1 cellular context compared by ENCODE assay signal in genomic region chr18:12008842-12009580, GRCh38.
TF ChIP-seq lines count a peak whose summit lies in the region.

No MANE protein-coding gene starts in this region.

TF ChIP-seq in liver, 16 proteins besides CTCF, POLR2A, EP300 and RAD21 (continued from another document):
- TF ChIP-seq, protein P1, sequence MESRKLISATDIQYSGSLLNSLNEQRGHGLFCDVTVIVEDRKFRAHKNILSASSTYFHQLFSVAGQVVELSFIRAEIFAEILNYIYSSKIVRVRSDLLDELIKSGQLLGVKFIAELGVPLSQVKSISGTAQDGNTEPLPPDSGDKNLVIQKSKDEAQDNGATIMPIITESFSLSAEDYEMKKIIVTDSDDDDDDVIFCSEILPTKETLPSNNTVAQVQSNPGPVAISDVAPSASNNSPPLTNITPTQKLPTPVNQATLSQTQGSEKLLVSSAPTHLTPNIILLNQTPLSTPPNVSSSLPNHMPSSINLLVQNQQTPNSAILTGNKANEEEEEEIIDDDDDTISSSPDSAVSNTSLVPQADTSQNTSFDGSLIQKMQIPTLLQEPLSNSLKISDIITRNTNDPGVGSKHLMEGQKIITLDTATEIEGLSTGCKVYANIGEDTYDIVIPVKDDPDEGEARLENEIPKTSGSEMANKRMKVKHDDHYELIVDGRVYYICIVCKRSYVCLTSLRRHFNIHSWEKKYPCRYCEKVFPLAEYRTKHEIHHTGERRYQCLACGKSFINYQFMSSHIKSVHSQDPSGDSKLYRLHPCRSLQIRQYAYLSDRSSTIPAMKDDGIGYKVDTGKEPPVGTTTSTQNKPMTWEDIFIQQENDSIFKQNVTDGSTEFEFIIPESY (IDR thresholded peaks at IDR 0.05) = no peak
- TF ChIP-seq GABPA (IDR thresholded peaks at IDR 0.05 in 1 of 2, conservative IDR thresholded peaks at IDR 0.05 in 1 of 2) (no peak), TAF1 (conservative IDR thresholded peaks at IDR 0.05) (no peak), YY1 (IDR thresholded peaks at IDR 0.05) (no peak), REST (IDR thresholded peaks at IDR 0.05) (no peak), HNF4A (conservative IDR thresholded peaks at IDR 0.05) (no peak), HNF4G (IDR thresholded peaks at IDR 0.05) (no peak)
